8 cellular contexts compared by ENCODE assay signal in the genomic region with DNA sequence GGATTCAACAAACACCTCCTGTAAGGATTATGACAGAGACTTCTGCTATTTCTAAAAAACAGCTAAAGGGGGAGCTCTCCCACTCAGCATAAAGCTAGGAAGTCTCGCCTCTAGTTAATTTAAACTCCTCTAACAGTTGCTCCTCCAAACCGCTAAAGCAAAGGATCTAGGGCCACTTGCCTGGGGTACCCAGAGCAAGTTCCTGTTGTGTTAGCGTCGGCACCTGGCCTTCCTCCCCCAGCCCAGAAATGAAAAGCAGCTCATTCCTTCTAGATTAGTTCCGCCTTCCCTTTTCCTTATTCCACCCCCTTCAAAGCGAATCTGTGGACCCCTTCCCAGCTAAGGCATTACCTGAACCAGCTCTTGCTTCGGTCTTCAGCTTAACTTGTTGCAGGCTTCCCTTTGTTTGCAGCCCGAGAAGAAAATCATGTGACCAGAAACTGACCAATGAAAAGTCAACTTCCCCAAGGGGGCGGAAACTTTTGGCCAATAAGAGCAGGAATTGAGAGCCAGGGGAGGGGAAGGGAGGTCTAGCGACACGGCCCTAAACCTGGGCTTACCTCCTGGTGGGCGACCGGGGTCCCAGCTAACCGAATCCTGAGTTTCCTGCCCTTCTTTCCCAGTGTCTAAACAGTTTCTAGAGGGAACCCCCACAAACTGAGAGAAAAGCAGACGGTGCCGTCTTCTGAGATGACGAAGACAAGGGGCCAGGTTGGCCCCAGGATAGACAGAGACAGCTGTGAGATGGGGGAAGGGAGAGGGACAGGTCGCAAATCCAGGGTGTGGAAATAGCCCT. TPM values are rescaled to one million over a fixed set of nuclear protein-coding genes. Genes with fewer than 3 reads are reported as not detected.
DNase-seq lines count a peak whose midpoint lies in the region; ATAC-seq and TF ChIP-seq lines count a peak whose summit lies in the region.

A gene with protein sequence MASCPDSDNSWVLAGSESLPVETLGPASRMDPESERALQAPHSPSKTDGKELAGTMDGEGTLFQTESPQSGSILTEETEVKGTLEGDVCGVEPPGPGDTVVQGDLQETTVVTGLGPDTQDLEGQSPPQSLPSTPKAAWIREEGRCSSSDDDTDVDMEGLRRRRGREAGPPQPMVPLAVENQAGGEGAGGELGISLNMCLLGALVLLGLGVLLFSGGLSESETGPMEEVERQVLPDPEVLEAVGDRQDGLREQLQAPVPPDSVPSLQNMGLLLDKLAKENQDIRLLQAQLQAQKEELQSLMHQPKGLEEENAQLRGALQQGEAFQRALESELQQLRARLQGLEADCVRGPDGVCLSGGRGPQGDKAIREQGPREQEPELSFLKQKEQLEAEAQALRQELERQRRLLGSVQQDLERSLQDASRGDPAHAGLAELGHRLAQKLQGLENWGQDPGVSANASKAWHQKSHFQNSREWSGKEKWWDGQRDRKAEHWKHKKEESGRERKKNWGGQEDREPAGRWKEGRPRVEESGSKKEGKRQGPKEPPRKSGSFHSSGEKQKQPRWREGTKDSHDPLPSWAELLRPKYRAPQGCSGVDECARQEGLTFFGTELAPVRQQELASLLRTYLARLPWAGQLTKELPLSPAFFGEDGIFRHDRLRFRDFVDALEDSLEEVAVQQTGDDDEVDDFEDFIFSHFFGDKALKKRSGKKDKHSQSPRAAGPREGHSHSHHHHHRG (minus strand): TSS at position 382 of the 796 bp plus-strand sequence. CDS start 2,378 bp downstream, outside the sequence.

- H3K9me2 ChIP-seq in OCI-LY7 (ENCODE audit: insufficient read depth, low read length): no peaks in the 10 kb centered on the region

- H3K9me3 Mint-ChIP-seq in endothelial cell (ENCODE audit: unreplicated experiment): no peaks in the 10 kb centered on the region

- peaks cover 32% of the 10 kb centered on the region for H3K36me3 ChIP-seq in OCI-LY7 (ENCODE audit: insufficient read depth, low read length)
- peaks cover 31% of the 10 kb centered on the region for H3K36me3 ChIP-seq in mesodermal cell (ENCODE audit: control insufficient read depth, insufficient read depth, low read length)

- TF ChIP-seq CTCF in OCI-LY7 (conservative IDR thresholded peaks at IDR 0.05; ENCODE audit: low read length) (peak; percentile 65), endothelial cell (IDR thresholded peaks at IDR 0.05; ENCODE audit: unreplicated experiment) (no peak)

- peak within 1 kb of the TSS; percentile 85 for H3K4me2 ChIP-seq in OCI-LY7 (ENCODE audit: low read length)

- DNase-seq in COLO829 (ENCODE audit: low spot score) (peak; percentile 98), OCI-LY7 (ENCODE audit: low spot score) (peak; percentile 92), activated T-cell treated with anti-CD3 and anti-CD28 coated beads for 1 hour (ENCODE audit: low read depth) (peak; percentile 62), endothelial cell (ENCODE audit: low spot score) (peak; percentile 81)
- DNase-seq in Jurkat, Clone E6-1 (ENCODE audit: low read depth, low spot score): peak; percentile 94
- peak; percentile 55 to 70 for DNase-seq in stimulated activated CD8-positive, alpha-beta memory T cell treated with anti-CD3 and anti-CD28 coated beads, Interleukin-15, amount 100 ng/mL, for 48 hours (ENCODE audit: low read depth in 2 of 2)

- CTCF ChIA-PET in OCI-LY7 (lab: Charles Lee; ENCODE audit: unreplicated experiment): interaction anchor here (0.7 to 3.4 kb wide), 5 partner anchors 12 to 67 kb away, joined by 3 to 13 read pairs (median 4); partner anchors contain the start of gene FLAD1

- intact Hi-C loops in OCI-LY7 (cut with micrococcal nuclease; ENCODE audit: unreplicated experiment): no loop called here

- H3K27me3 Mint-ChIP-seq in endothelial cell (ENCODE audit: unreplicated experiment): peaks cover 36% of the 10 kb centered on the region

- H4K20me1 ChIP-seq in OCI-LY7 (ENCODE audit: insufficient read depth, low read length): 0 out of 2 replicates have a peak, but pooled peaks cover 4% of the 10 kb centered on the region

- POLR2A ChIA-PET in OCI-LY7 (lab: Charles Lee): interaction anchor here (0.6 to 1.3 kb wide), 9 partner anchors 16 to 191 kb away, joined by 3 to 8 read pairs (median 4); partner anchors contain the start of genes FLAD1 and PMVK

- H3K4me3 ChIP-seq in Jurkat, Clone E6-1 (ENCODE audit: low read length): peak within 1 kb of the TSS; percentile 64
- H3K4me3 ChIP-seq in OCI-LY7 (ENCODE audit: low read depth, low read length, poor library complexity, severe bottlenecking) (peak within 1 kb of the TSS; percentile 72), mesodermal cell (ENCODE audit: extremely low read depth, insufficient read depth, low read length, poor library complexity, severe bottlenecking) (peak within 1 kb of the TSS; percentile 61)

- BruUV-seq in OCI-LY7 (replicated peaks; lab: Mats Ljungman, UMichigan): no TSS peak

- peaks cover 58% of the 10 kb centered on the region for H3K4me1 Mint-ChIP-seq in endothelial cell (ENCODE audit: unreplicated experiment)

- H3K4me1 ChIP-seq in OCI-LY7 (ENCODE audit: insufficient read depth, low read length, poor library complexity, severe bottlenecking): peaks cover 70% of the 10 kb centered on the region
- H3K4me1 ChIP-seq in mesodermal cell (ENCODE audit: control insufficient read depth, insufficient read depth, low read length, poor library complexity, severe bottlenecking): peaks cover 37% of the 10 kb centered on the region

- H3K9me3 ChIP-seq in OCI-LY7 (ENCODE audit: low read length): no peaks in the 10 kb centered on the region
- no peaks in the 10 kb centered on the region for H3K9me3 ChIP-seq in mesodermal cell (ENCODE audit: control insufficient read depth, low read length)

- peaks cover 22% of the 10 kb centered on the region for H3K36me3 Mint-ChIP-seq in endothelial cell (ENCODE audit: low read depth, unreplicated experiment)

- H3K27ac ChIP-seq in OCI-LY7 (ENCODE audit: low read depth, low read length, poor library complexity, severe bottlenecking) (peak within 1 kb of the TSS; percentile 87), mesodermal cell (ENCODE audit: low read depth, low read length, severe bottlenecking) (peak within 1 kb of the TSS; percentile 98)

- ATAC-seq in GM21447 (IDR thresholded peaks at IDR 0.05; ENCODE audit: unreplicated experiment): peak; percentile 62

- peak within 1 kb of the TSS; percentile 98 for H3K4me3 Mint-ChIP-seq in endothelial cell (ENCODE audit: unreplicated experiment)

- WGBS in mesodermal cell (ENCODE audit: insufficient coverage in 2 of 2), 2 experiments: 0% methylated on average over 11 to 14 of the region's 18 CpGs

- H3K79me2 ChIP-seq in OCI-LY7 (ENCODE audit: insufficient read depth, low read depth, low read length): peaks cover 44% of the 10 kb centered on the region

- H2AFZ ChIP-seq in OCI-LY7 (ENCODE audit: low read length): no peak within 1 kb of the TSS

- H3K27ac Mint-ChIP-seq in endothelial cell (ENCODE audit: unreplicated experiment): peak within 1 kb of the TSS; percentile 100

RNA-seq across cellular contexts. Expression of the gene that starts here (rescaled TPM):
- 24.7 TPM for polyA plus RNA-seq in Jurkat, Clone E6-1 (2012; ENCODE audit: insufficient read depth, insufficient read length)
- total RNA-seq in OCI-LY7 (2014; rRNA removed; shearing (Covaris generic)): 23.8 and 26.6 TPM in 2 replicates
- total RNA-seq in OCI-LY7 (2022) (37.7 and 39.8 TPM in 2 replicates), endothelial cell (ENCODE audit: unreplicated experiment) (82.1 TPM)
- polyA plus RNA-seq in mesodermal cell (2013, experiment 1 of 2): 62.4 TPM
- polyA plus RNA-seq in mesodermal cell (2013, experiment 2 of 2): 52.6 TPM

Comparison
In these comparisons a context has a peak if more than half of its experiments do, and no peak if none do; other contexts are left out.
1. Peak in every context shown above with its lines: DNase-seq, ATAC-seq, H3K4me3 ChIP-seq and H3K27ac ChIP-seq.